In the genomic region with DNA sequence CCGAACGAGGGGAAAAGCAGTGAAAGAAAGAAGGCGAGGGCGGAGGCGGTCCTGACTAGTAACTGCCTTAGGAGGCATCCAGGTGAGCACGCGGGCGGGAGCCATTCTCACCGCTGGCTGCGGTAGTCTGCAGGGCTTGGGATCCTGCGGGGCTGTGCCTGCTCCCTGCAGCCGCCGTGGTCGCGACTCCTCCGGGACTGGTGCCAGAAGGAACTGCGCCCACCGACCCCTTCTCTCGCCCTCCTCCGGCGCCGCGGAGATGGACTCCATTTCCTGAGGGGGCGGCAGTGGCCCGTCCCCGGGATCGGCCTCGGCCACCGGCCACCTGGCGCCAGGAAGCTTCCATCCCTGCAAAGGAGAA, we compare ENCODE assay signal across 8 cellular contexts. TPM values are rescaled to one million over a fixed set of nuclear protein-coding genes. Genes with fewer than 3 reads are reported as not detected.
DNase-seq lines count a peak whose midpoint lies in the region; ATAC-seq and TF ChIP-seq lines count a peak whose summit lies in the region.

No MANE protein-coding gene starts in this region.

- H3K4me1 Mint-ChIP-seq in activated naive CD8-positive, alpha-beta T cell treated with anti-CD3 and anti-CD28 coated beads for 36 hours: peaks cover 29% of the 10 kb centered on the region

- no TSS peak for BruUV-seq in A673 (replicated peaks; lab: Mats Ljungman, UMichigan)

- POLR2A ChIA-PET in A673 (lab: Charles Lee; ENCODE audit: low non-redundant PET): no interaction called here
- POLR2A ChIA-PET in RWPE1 (lab: Yijun Ruan, JAX; ENCODE audit: low non-redundant PET): no interaction called here

- H3K4me1 ChIP-seq in A673 (ENCODE audit: insufficient read depth, low read length, poor library complexity, severe bottlenecking) (no peaks in the 10 kb centered on the region), right atrium auricular region (peaks cover 0 to 20% of the 10 kb centered on the region in 2 donors)

- H3K4me3 ChIP-seq in A673 (ENCODE audit: low read depth, low read length, poor library complexity, severe bottlenecking) (peak overlapping the region; percentile 99), right atrium auricular region (peak overlapping the region; percentile 64 to 93)

- H3K9me3 ChIP-seq in A673 (ENCODE audit: low read depth, low read length, poor library complexity, severe bottlenecking) (no peaks in the 10 kb centered on the region), right atrium auricular region (no peaks in the 10 kb centered on the region)

- H3K27me3 Mint-ChIP-seq in activated naive CD8-positive, alpha-beta T cell treated with anti-CD3 and anti-CD28 coated beads for 36 hours: no peaks in the 10 kb centered on the region

- TF ChIP-seq CTCF in A673 (conservative IDR thresholded peaks at IDR 0.05; ENCODE audit: low read depth, low read length) (no peak), RWPE1 (conservative IDR thresholded peaks at IDR 0.05; ENCODE audit: low read depth) (no peak), right atrium auricular region (IDR thresholded peaks at IDR 0.05) (no peak)

- peak overlapping the region; percentile 77 for H3K27ac ChIP-seq in A673 (ENCODE audit: low read depth, low read length, poor library complexity, severe bottlenecking)
- H3K27ac ChIP-seq in RWPE1: peak overlapping the region; percentile 82
- peak overlapping the region; percentile 77 to 86 for H3K27ac ChIP-seq in right atrium auricular region

- peaks cover 14% of the 10 kb centered on the region for H3K36me3 Mint-ChIP-seq in activated naive CD8-positive, alpha-beta T cell treated with anti-CD3 and anti-CD28 coated beads for 36 hours

- intact Hi-C loops in A673 (cut with micrococcal nuclease; ENCODE audit: unreplicated experiment) (no loop called here), sciatic nerve (cut with DNase I) (no loop called here)

- DNase-seq in A673 (ENCODE audit: low spot score) (peak; percentile 14), RWPE1 (ENCODE audit: low spot score) (peak; percentile 37), right atrium auricular region (ENCODE audit: low spot score) (no peak), sciatic nerve (ENCODE audit: low spot score) (peak; percentile 72), NCI-H524 treated with DMSO at 0.1 percent for 48 hours (lab: John Stamatoyannopoulos, UW) (no peak)
- peak; percentile 34 for DNase-seq in activated naive CD8-positive, alpha-beta T cell treated with anti-CD3 and anti-CD28 coated beads for 36 hours

- CTCF ChIA-PET in A673 (lab: Charles Lee) (no interaction called here), RWPE1 (lab: Yijun Ruan, JAX) (interaction anchor here (0.6 kb wide), 1 partner anchor 651 kb away, joined by 3 read pairs; no protein-coding TSS in a partner anchor)

- H3K36me3 ChIP-seq in A673 (ENCODE audit: insufficient read depth, low read length, poor library complexity, severe bottlenecking) (peaks cover 13% of the 10 kb centered on the region), right atrium auricular region (peaks cover 7% of the 10 kb centered on the region)

- peaks cover 6% of the 10 kb centered on the region for H3K9me3 Mint-ChIP-seq in activated naive CD8-positive, alpha-beta T cell treated with anti-CD3 and anti-CD28 coated beads for 36 hours

- ATAC-seq in GM18867 (IDR thresholded peaks at IDR 0.05; ENCODE audit: unreplicated experiment): peak; percentile 29
- ATAC-seq in HG03064 (IDR thresholded peaks at IDR 0.05; ENCODE audit: low read depth, unreplicated experiment): peak; percentile 20
- peak; percentile 41 for ATAC-seq in sciatic nerve

- peak overlapping the region; percentile 95 for H3K4me3 Mint-ChIP-seq in activated naive CD8-positive, alpha-beta T cell treated with anti-CD3 and anti-CD28 coated beads for 36 hours

- H3K27ac Mint-ChIP-seq in activated naive CD8-positive, alpha-beta T cell treated with anti-CD3 and anti-CD28 coated beads for 36 hours: peak overlapping the region; percentile 95

- H3K27me3 ChIP-seq in A673 (replicated peaks; ENCODE audit: insufficient read depth, low read depth, low read length, poor library complexity): no peaks in the 10 kb centered on the region
- no peaks in the 10 kb centered on the region for H3K27me3 ChIP-seq in right atrium auricular region

RNA-seq across cellular contexts. Expression of a gene that starts 0.5 kb away (rescaled TPM):
- total RNA-seq in A673 (2021) (12.1 and 16.7 TPM in 2 replicates), right atrium auricular region (1 to 10 TPM; 6.2 to 8.3 TPM), sciatic nerve (19.3 TPM)
- total RNA-seq in activated naive CD8-positive, alpha-beta T cell treated with anti-CD3 and anti-CD28 coated beads for 36 hours: 10 to 100 TPM; 13.2 to 14.4 TPM

Comparison
In these comparisons a context has a peak if more than half of its experiments do, and no peak if none do; other contexts are left out.
1. DNase-seq: peak in A673 (single experiment), RWPE1 (single experiment), activated naive CD8-positive, alpha-beta T cell treated with anti-CD3 and anti-CD28 coated beads for 36 hours (single experiment) and sciatic nerve (single experiment); none in right atrium auricular region (single experiment) and NCI-H524 treated with DMSO at 0.1 percent for 48 hours (single experiment).
2. Peak in every context shown above with its lines, with median percentiles within 50 percentile points of each other: H3K27ac ChIP-seq and ATAC-seq.